Comparison of ENCODE assay signal across 8 cellular contexts in the genomic region with DNA sequence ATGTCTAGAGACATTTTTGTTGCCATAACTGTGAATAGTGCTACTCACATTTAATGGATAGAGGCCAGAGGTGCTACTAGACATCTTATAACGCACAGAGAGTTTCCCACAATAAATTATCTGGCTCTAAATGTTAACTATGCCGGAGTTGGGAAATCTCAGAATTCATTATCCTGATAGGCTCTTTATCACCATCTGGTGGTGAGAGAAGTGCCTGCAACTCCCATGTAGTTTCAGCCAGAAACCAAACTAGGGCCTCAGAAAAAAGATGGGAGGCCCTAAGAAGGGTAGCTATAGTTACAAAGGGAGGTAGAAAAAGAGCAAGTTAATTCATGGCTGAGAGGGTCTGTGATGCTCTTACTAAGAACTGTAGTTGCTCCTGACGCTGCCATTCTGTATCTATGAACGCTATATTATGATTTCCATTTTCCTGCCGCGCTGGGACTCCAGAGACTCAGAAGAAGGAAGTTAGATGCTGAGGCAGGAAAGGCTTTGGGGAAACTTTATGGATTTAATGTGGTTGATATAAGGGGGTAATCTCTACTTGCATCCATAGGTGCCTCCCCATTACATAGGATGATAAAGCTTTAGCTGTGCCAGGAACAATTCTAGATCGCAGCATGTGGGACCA. TPM values are rescaled to one million over a fixed set of nuclear protein-coding genes. Genes with fewer than 3 reads are reported as not detected.
DNase-seq lines count a peak whose midpoint lies in the region; ATAC-seq and TF ChIP-seq lines count a peak whose summit lies in the region.

No MANE protein-coding gene starts in this region.

- ATAC-seq in Right ventricle myocardium inferior (peak; percentile 60), HG03565 (IDR thresholded peaks at IDR 0.05; ENCODE audit: unreplicated experiment) (peak; percentile 54), body of pancreas (peak; percentile 66)

- H3K4me1 ChIP-seq in SJCRH30 (no peaks in the 10 kb centered on the region), body of pancreas (peaks cover 14% of the 10 kb centered on the region)

- TF ChIP-seq CTCF in body of pancreas (IDR thresholded peaks at IDR 0.05) = peak; percentile 75 to 91 (median 83)

- DNase-seq in Right ventricle myocardium inferior (ENCODE audit: missing footprints) (no peak), cardiac septum (ENCODE audit: low spot score) (no peak), SJCRH30 (peak; percentile 17 to 74), body of pancreas (peak; percentile 50 to 74 (median 63)), iPS-NIHi11 (ENCODE audit: low spot score) (peak; percentile 66), middle frontal gyrus (ENCODE audit: extremely low spot score, low spot score) (no peak)
- peak; percentile 49 to 50 for DNase-seq in stimulated activated CD4-positive, alpha-beta T cell treated with anti-CD3 and anti-CD28 coated beads, Interleukin-2, amount 100 ng/mL, for 24 hours

- H3K27ac ChIP-seq in SJCRH30 = no peak overlapping the region
- H3K27ac ChIP-seq in body of pancreas = no peak overlapping the region

- H3K36me3 ChIP-seq in SJCRH30 (no peaks in the 10 kb centered on the region), body of pancreas (replicated peaks in 1 of 2; ENCODE audit: insufficient read depth in 1 of 2, low read depth in 2 of 2) (no peaks in the 10 kb centered on the region)

- WGBS in body of pancreas, 2 donors = 44 to 48% methylated on average over 7 of the region's 7 CpGs

- H3K4me3 ChIP-seq in SJCRH30 = no peak overlapping the region
- no peak overlapping the region for H3K4me3 ChIP-seq in body of pancreas

- intact Hi-C loops in Right ventricle myocardium inferior (cut with DNase I) = loop anchor here (1.0 to 2.0 kb wide), 2 partner anchors 174 to 327 kb away; no protein-coding TSS in a partner anchor
- intact Hi-C loops in cardiac septum (cut with DNase I) = loop anchor here (2.0 to 10.0 kb wide), 2 partner anchors 175 to 331 kb away; no protein-coding TSS in a partner anchor
- intact Hi-C loops in body of pancreas (cut with DNase I) = loop anchor here (10.0 kb wide), 1 partner anchor 181 kb away; no protein-coding TSS in a partner anchor

- H3K9me3 ChIP-seq in SJCRH30 (replicated peaks) (no peaks in the 10 kb centered on the region), body of pancreas (no peaks in the 10 kb centered on the region)

- no peaks in the 10 kb centered on the region; the same call in 1 of the 2 replicates for H3K27me3 ChIP-seq in SJCRH30
- no peaks in the 10 kb centered on the region for H3K27me3 ChIP-seq in body of pancreas

- TF ChIP-seq POLR2A in body of pancreas (IDR thresholded peaks at IDR 0.05) = no peak

RNA-seq across cellular contexts. Expression of a gene that starts 22.9 kb away (rescaled TPM):
- total RNA-seq in Right ventricle myocardium inferior (44.8 TPM), cardiac septum (39.5 TPM), body of pancreas (100 to 1,000 TPM in 1 of 2 donors, 10 to 100 TPM in 1; 19.4 to 263 TPM)
- total RNA-seq in SJCRH30 (2014; rRNA removed; shearing (Covaris generic)) = 44.2 and 45.5 TPM in 2 replicates

RNA-seq across cellular contexts. Expression of a gene that starts 50.4 kb away (rescaled TPM):
- total RNA-seq in Right ventricle myocardium inferior = 10.7 TPM
- total RNA-seq in cardiac septum = 9.2 TPM
- total RNA-seq in SJCRH30 (2014; rRNA removed; shearing (Covaris generic)) = 9.5 and 9.6 TPM in 2 replicates
- 10 to 100 TPM in 1 of 2 donors, 1 to 10 TPM in 1; 6.0 to 10.9 TPM for total RNA-seq in body of pancreas

Comparison
In these comparisons a context has a peak if more than half of its experiments do, and no peak if none do; other contexts are left out.
1. DNase-seq: peak in SJCRH30 (2 of 2), body of pancreas (4 of 4), iPS-NIHi11 (single experiment) and stimulated activated CD4-positive, alpha-beta T cell treated with anti-CD3 and anti-CD28 coated beads, Interleukin-2, amount 100 ng/mL, for 24 hours (2 of 2); none in Right ventricle myocardium inferior (single experiment), cardiac septum (single experiment) and middle frontal gyrus (single experiment).
2. Peak in every context shown above with its lines, with median percentiles within 50 percentile points of each other: ATAC-seq.